1 cellular context compared by ENCODE assay signal in the genomic region with DNA sequence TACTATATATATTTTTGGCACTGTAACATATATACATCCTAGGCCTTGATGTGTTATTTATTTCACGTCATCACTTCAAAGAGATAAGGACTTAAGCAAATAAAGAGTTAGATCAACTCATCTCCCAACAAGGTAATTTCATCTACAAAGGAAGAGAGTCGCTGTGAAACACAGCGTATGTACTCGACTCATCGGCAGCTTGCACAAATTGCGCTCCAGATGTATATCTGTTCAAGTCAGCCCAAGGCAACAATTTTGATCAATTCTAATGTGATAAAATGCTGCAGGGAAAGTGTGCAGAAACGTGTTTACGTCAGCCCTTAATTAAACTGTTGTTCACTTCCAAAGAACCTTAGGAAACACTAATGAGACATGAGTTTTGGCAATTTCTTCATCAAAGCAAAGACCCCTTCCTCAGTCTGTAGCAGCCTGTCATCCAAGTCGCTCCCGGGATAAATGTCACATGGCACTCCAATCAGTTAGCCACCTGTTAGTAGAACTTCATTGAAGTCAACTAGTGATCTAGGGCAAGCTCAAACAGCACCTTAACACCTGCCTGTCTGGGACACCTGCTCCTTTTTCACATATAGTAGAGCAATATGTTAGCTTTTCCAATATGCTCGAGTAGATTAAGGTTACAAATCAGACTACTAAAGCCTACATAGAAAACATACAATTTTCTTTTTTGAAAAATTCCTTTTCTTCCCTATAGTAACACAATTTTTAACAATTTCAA.
TF ChIP-seq lines count a peak whose summit lies in the region.

No MANE protein-coding gene starts in this region.

TF ChIP-seq in GM23338, 12 proteins besides CTCF, POLR2A, EP300 and RAD21 (continued from another document):
- TF ChIP-seq, protein P1, sequence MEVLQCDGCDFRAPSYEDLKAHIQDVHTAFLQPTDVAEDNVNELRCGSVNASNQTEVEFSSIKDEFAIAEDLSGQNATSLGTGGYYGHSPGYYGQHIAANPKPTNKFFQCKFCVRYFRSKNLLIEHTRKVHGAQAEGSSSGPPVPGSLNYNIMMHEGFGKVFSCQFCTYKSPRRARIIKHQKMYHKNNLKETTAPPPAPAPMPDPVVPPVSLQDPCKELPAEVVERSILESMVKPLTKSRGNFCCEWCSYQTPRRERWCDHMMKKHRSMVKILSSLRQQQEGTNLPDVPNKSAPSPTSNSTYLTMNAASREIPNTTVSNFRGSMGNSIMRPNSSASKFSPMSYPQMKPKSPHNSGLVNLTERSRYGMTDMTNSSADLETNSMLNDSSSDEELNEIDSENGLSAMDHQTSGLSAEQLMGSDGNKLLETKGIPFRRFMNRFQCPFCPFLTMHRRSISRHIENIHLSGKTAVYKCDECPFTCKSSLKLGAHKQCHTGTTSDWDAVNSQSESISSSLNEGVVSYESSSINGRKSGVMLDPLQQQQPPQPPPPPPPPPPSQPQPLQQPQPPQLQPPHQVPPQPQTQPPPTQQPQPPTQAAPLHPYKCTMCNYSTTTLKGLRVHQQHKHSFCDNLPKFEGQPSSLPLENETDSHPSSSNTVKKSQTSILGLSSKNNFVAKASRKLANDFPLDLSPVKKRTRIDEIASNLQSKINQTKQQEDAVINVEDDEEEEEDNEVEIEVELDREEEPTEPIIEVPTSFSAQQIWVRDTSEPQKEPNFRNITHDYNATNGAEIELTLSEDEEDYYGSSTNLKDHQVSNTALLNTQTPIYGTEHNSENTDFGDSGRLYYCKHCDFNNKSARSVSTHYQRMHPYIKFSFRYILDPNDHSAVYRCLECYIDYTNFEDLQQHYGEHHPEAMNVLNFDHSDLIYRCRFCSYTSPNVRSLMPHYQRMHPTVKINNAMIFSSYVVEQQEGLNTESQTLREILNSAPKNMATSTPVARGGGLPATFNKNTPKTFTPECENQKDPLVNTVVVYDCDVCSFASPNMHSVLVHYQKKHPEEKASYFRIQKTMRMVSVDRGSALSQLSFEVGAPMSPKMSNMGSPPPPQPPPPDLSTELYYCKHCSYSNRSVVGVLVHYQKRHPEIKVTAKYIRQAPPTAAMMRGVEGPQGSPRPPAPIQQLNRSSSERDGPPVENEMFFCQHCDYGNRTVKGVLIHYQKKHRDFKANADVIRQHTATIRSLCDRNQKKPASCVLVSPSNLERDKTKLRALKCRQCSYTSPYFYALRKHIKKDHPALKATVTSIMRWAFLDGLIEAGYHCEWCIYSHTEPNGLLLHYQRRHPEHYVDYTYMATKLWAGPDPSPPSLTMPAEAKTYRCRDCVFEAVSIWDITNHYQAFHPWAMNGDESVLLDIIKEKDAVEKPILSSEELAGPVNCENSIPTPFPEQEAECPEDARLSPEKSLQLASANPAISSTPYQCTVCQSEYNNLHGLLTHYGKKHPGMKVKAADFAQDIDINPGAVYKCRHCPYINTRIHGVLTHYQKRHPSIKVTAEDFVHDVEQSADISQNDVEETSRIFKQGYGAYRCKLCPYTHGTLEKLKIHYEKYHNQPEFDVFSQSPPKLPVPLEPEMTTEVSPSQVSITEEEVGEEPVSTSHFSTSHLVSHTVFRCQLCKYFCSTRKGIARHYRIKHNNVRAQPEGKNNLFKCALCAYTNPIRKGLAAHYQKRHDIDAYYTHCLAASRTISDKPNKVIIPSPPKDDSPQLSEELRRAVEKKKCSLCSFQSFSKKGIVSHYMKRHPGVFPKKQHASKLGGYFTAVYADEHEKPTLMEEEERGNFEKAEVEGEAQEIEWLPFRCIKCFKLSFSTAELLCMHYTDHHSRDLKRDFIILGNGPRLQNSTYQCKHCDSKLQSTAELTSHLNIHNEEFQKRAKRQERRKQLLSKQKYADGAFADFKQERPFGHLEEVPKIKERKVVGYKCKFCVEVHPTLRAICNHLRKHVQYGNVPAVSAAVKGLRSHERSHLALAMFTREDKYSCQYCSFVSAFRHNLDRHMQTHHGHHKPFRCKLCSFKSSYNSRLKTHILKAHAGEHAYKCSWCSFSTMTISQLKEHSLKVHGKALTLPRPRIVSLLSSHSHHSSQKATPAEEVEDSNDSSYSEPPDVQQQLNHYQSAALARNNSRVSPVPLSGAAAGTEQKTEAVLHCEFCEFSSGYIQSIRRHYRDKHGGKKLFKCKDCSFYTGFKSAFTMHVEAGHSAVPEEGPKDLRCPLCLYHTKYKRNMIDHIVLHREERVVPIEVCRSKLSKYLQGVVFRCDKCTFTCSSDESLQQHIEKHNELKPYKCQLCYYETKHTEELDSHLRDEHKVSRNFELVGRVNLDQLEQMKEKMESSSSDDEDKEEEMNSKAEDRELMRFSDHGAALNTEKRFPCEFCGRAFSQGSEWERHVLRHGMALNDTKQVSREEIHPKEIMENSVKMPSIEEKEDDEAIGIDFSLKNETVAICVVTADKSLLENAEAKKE (CRISPR knock-in tag; IDR thresholded peaks at IDR 0.05), result no peak
- TF ChIP-seq CREB1 (CRISPR knock-in tag; IDR thresholded peaks at IDR 0.05; ENCODE audit: low read depth), result no peak
- no peak for TF ChIP-seq REST (IDR thresholded peaks at IDR 0.05; ENCODE audit: unreplicated experiment)
- TF ChIP-seq JUNB (IDR thresholded peaks at IDR 0.05; ENCODE audit: unreplicated experiment), result no peak
TF ChIP-seq in GM23338: peak in this region for 0.
